In the genomic region with DNA sequence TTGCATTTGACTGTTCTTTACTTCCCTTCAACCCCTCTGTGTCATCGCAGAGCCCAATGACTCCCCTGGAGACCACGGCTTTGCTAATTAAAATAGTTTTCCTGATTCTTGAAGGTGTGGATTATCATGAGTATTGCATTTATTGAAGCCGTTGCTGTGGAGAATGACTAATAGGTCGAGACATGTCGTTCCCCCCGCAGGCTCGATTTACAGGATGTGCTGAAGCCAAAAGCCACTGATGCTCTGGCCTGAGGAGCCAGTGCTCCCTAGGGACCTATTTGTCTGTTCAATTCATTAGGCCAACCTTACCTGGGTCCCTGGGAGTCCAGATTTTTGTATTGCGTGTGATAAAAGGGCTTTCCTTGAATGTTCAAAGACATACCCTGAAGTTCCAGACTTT, we compare ENCODE assay signal across 17 cellular contexts.
DNase-seq lines count a peak whose midpoint lies in the region; ATAC-seq lines count a peak whose summit lies in the region.
"Had no signal": no experiment of that assay in that cellular context is flagged by ENCODE, and none has a peak within 500 bp of the region (broad histone marks: within the 10 kb centered on the region; RNA-seq: fewer than 3 reads in every experiment).

No MANE protein-coding gene starts in this region.

- no peaks in the 10 kb centered on the region for H3K36me3 Mint-ChIP-seq in activated CD8-positive, alpha-beta T cell treated with anti-CD3 and anti-CD28 coated beads, Interleukin-2, amount 10 ng/mL, durations not matched to agents 7 days and 5 days (ENCODE audit: low read depth)
- H3K36me3 Mint-ChIP-seq: CD14-positive monocyte; CD8-positive, alpha-beta T cell had no signal

- H3K4me1 Mint-ChIP-seq in activated CD8-positive, alpha-beta T cell treated with anti-CD3 and anti-CD28 coated beads, Interleukin-2, amount 10 ng/mL, durations not matched to agents 7 days and 5 days (ENCODE audit: low read depth), result no peaks in the 10 kb centered on the region
- H3K4me1 Mint-ChIP-seq: CD14-positive monocyte, GM23338, IgD-negative memory B cell had no signal

- intact Hi-C loops in posterior vena cava (cut with DNase I) (no loop called here), left colon (cut with DNase I, micrococcal nuclease) (loop anchor here in 1 of 2 donors (10.0 kb wide), 1 partner anchor 465 kb away; no protein-coding TSS in a partner anchor)

- ATAC-seq in activated CD8-positive, alpha-beta T cell treated with anti-CD3 and anti-CD28 coated beads, Interleukin-2, amount 10 ng/mL, durations not matched to agents 7 days and 5 days, result no peak
- ATAC-seq in left colon, result no peak
- ATAC-seq: A549; CD8-positive, alpha-beta T cell; GM23338 had no signal

- POLR2A ChIA-PET in activated CD8-positive, alpha-beta T cell treated with anti-CD3 and anti-CD28 coated beads, Interleukin-2, amount 10 ng/mL, durations not matched to agents 7 days and 5 days (lab: Charles Lee), result no interaction called here

- DNase-seq in Daoy (ENCODE audit: low read depth), result peak; percentile 64
- DNase-seq in LHCN-M2 (ENCODE audit: low read depth), result peak; percentile 49
- peak; percentile 20 for DNase-seq in RPMI7951 (ENCODE audit: low read depth)
- DNase-seq in posterior vena cava (ENCODE audit: low spot score), result peak; percentile 20
- no peak for DNase-seq in activated CD8-positive, alpha-beta T cell treated with anti-CD3 and anti-CD28 coated beads, Interleukin-2, amount 10 ng/mL, durations not matched to agents 7 days and 5 days
- no peak for DNase-seq in NCI-H187 treated with DMSO at 0.1 percent for 48 hours (lab: John Stamatoyannopoulos, UW)
- no peak for DNase-seq in left colon
- DNase-seq: CD8-positive, alpha-beta T cell; COR-L47; DMS153; DMS79 treated with DMSO at 0.1 percent for 48 hours; GF-D8; H7 had no signal

- no peak overlapping the region for H3K27ac Mint-ChIP-seq in activated CD8-positive, alpha-beta T cell treated with anti-CD3 and anti-CD28 coated beads, Interleukin-2, amount 10 ng/mL, durations not matched to agents 7 days and 5 days
- H3K27ac Mint-ChIP-seq: CD14-positive monocyte; CD8-positive, alpha-beta T cell; GM23338; IgD-negative memory B cell had no signal

- CTCF ChIA-PET in activated CD8-positive, alpha-beta T cell treated with anti-CD3 and anti-CD28 coated beads, Interleukin-2, amount 10 ng/mL, durations not matched to agents 7 days and 5 days (lab: Charles Lee), result no interaction called here

- H3K9me3 Mint-ChIP-seq in activated CD8-positive, alpha-beta T cell treated with anti-CD3 and anti-CD28 coated beads, Interleukin-2, amount 10 ng/mL, durations not matched to agents 7 days and 5 days (ENCODE audit: insufficient read depth), result no peaks in the 10 kb centered on the region
- H3K9me3 Mint-ChIP-seq: CD8-positive, alpha-beta T cell; GM23338 had no signal

- no peak overlapping the region for H3K4me3 Mint-ChIP-seq in activated CD8-positive, alpha-beta T cell treated with anti-CD3 and anti-CD28 coated beads, Interleukin-2, amount 10 ng/mL, durations not matched to agents 7 days and 5 days
- H3K4me3 Mint-ChIP-seq: CD14-positive monocyte; CD8-positive, alpha-beta T cell; GM23338; IgD-negative memory B cell had no signal

- H3K27me3 Mint-ChIP-seq in activated CD8-positive, alpha-beta T cell treated with anti-CD3 and anti-CD28 coated beads, Interleukin-2, amount 10 ng/mL, durations not matched to agents 7 days and 5 days (ENCODE audit: low read depth), result no peaks in the 10 kb centered on the region

Comparison
In these comparisons a context has a peak if more than half of its experiments do, and no peak if none do; other contexts are left out.
1. DNase-seq: peak in Daoy (single experiment), LHCN-M2 (single experiment), RPMI7951 (single experiment) and posterior vena cava (single experiment); none in activated CD8-positive, alpha-beta T cell treated with anti-CD3 and anti-CD28 coated beads, Interleukin-2, amount 10 ng/mL, durations not matched to agents 7 days and 5 days (single experiment), NCI-H187 treated with DMSO at 0.1 percent for 48 hours (single experiment) and left colon (0 of 2).